17 cellular contexts compared by ENCODE assay signal in the genomic region with DNA sequence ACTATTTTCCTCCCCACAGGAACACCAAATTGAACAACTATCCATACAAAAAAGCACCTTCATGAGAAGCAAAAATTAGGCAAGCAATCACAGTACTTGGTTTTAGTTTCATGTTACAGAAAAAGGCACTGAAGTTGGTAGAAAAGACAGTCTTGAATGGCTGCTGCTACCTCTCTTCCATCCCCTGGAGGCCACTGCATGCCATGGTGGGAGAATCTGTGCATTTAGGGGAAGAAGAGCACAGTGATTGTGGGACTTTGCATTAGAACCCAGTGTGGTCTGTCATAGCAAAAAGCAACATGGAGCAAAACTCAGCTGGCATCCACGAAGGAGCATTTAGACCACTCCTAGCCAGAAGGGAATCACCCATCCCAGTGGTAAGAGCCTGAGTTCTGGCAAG.
A peak's percentile ranks its signal among the peaks of the same experiment; 100 is the strongest.
DNase-seq lines count a peak whose midpoint lies in the region; ATAC-seq, FAIRE-seq and TF ChIP-seq lines count a peak whose summit lies in the region.
"Had no signal": no experiment of that assay in that cellular context is flagged by ENCODE, and none has a peak within 500 bp of the region (broad histone marks: within the 10 kb centered on the region; RNA-seq: fewer than 3 reads in every experiment).

No MANE protein-coding gene starts in this region.

- H2BK5ac ChIP-seq in trophoblast cell (ENCODE audit: low read depth, low read length, poor library complexity): no peak overlapping the region

- no peak overlapping the region for H4K91ac ChIP-seq in trophoblast cell (ENCODE audit: low read depth, low read length)

- H3K79me2 ChIP-seq in GM12878 (ENCODE audit: control insufficient read depth, insufficient read depth, low read length) (no peaks in the 10 kb centered on the region), trophoblast cell (ENCODE audit: control insufficient read depth, insufficient read depth, low read length, poor library complexity) (no peaks in the 10 kb centered on the region)

- no peaks in the 10 kb centered on the region for H3K9me3 ChIP-seq in GM12878 (replicated peaks; ENCODE audit: control insufficient read depth, insufficient read depth, low read length)
- H3K9me3 ChIP-seq in endodermal cell (ENCODE audit: control insufficient read depth, low read length): peaks cover 5% of the 10 kb centered on the region
- H3K9me3 ChIP-seq in trophoblast cell (ENCODE audit: insufficient read depth, low read depth, low read length): no peaks in the 10 kb centered on the region
- H3K9me3 ChIP-seq: HAP-1 had no signal

- no peaks in the 10 kb centered on the region for H3K4me1 ChIP-seq in GM12878 (ENCODE audit: control insufficient read depth, insufficient read depth, low read length)
- H3K4me1 ChIP-seq in endodermal cell (ENCODE audit: control insufficient read depth, insufficient read depth, low read length): no peaks in the 10 kb centered on the region
- H3K4me1 ChIP-seq in trophoblast cell (ENCODE audit: control insufficient read depth in 1 of 2, insufficient read depth in 2 of 2, low read length in 2 of 2): no peaks in the 10 kb centered on the region
- H3K4me1 ChIP-seq: HAP-1 had no signal

- no peak overlapping the region for H2BK120ac ChIP-seq in trophoblast cell (ENCODE audit: insufficient read depth, low read length, poor library complexity)

- H3K36me3 ChIP-seq in GM12878 (ENCODE audit: control insufficient read depth in 2 of 2, insufficient read depth in 2 of 2, low read length in 1 of 2) (no peaks in the 10 kb centered on the region), endodermal cell (ENCODE audit: control insufficient read depth, insufficient read depth, low read length) (no peaks in the 10 kb centered on the region), trophoblast cell (ENCODE audit: control insufficient read depth in 1 of 2, insufficient read depth in 2 of 2, low read length in 2 of 2) (no peaks in the 10 kb centered on the region)
- H3K36me3 ChIP-seq: HAP-1 had no signal

- H3K4me1 Mint-ChIP-seq in endodermal cell (peaks cover 6% of the 10 kb centered on the region), endothelial cell (ENCODE audit: unreplicated experiment) (peaks cover 3% of the 10 kb centered on the region), glutamatergic neuron (ENCODE audit: low read depth, unreplicated experiment) (no peaks in the 10 kb centered on the region)
- H3K4me1 Mint-ChIP-seq: CD4-positive, alpha-beta memory T cell had no signal

- H3K36me3 Mint-ChIP-seq in endodermal cell (ENCODE audit: low read depth) (no peaks in the 10 kb centered on the region), endothelial cell (ENCODE audit: low read depth, unreplicated experiment) (no peaks in the 10 kb centered on the region), glutamatergic neuron (ENCODE audit: unreplicated experiment) (no peaks in the 10 kb centered on the region)
- H3K36me3 Mint-ChIP-seq: CD4-positive, alpha-beta memory T cell had no signal

- TF ChIP-seq RAD21 in GM12878 (IDR thresholded peaks at IDR 0.05; ENCODE audit: insufficient read depth, low read depth, low read length): no peak

- intact Hi-C loops in GM12878 (cut with micrococcal nuclease; ENCODE audit: unreplicated experiment): no loop called here

- H2BK12ac ChIP-seq in trophoblast cell (ENCODE audit: low read length): no peak overlapping the region

- no peak for DNase-seq in GM12878 (ENCODE audit: low read depth, low spot score)
- no peak for DNase-seq in endodermal cell
- DNase-seq in trophoblast cell: no peak
- no peak for DNase-seq in endothelial cell (ENCODE audit: low spot score)
- no peak for DNase-seq in NAMALWA (ENCODE audit: low spot score)
- DNase-seq in glutamatergic neuron: no peak
- DNase-seq: C1 segment of cervical spinal cord; Calu3; CD4-positive, alpha-beta memory T cell; COR-L47; DMS153; DND-41; HFFc6 had no signal

- H3K27ac Mint-ChIP-seq in endodermal cell (no peak overlapping the region), endothelial cell (ENCODE audit: unreplicated experiment) (no peak overlapping the region), glutamatergic neuron (ENCODE audit: unreplicated experiment) (no peak overlapping the region)
- H3K27ac Mint-ChIP-seq: CD4-positive, alpha-beta memory T cell; GM23338; HFFc6 had no signal

- no peak for TF ChIP-seq EP300 in GM12878 (IDR thresholded peaks at IDR 0.05; ENCODE audit: borderline replicate concordance in 1 of 2, control insufficient read depth in 1 of 2, low read depth in 2 of 2, low read length in 2 of 2)

- H3K27ac ChIP-seq in GM12878 (ENCODE audit: control insufficient read depth, insufficient read depth): no peak overlapping the region
- no peak overlapping the region for H3K27ac ChIP-seq in endodermal cell (ENCODE audit: low read depth, low read length)
- H3K27ac ChIP-seq in trophoblast cell (ENCODE audit: low read depth, low read length): no peak overlapping the region

- H3K27me3 ChIP-seq in GM12878 (replicated peaks in 1 of 2; ENCODE audit: control insufficient read depth in 2 of 2, insufficient read depth in 2 of 2, low read length in 1 of 2): no peaks in the 10 kb centered on the region
- no peaks in the 10 kb centered on the region for H3K27me3 ChIP-seq in endodermal cell (ENCODE audit: control insufficient read depth, insufficient read depth, low read length, poor library complexity, severe bottlenecking)
- no peaks in the 10 kb centered on the region for H3K27me3 ChIP-seq in trophoblast cell (ENCODE audit: insufficient read depth, low read length)

- TF ChIP-seq CTCF in GM12878 (IDR thresholded peaks at IDR 0.05 in 2 of 3, conservative IDR thresholded peaks at IDR 0.05 in 1 of 3; ENCODE audit: control insufficient read depth in 2 of 3, extremely low read depth in 1 of 3, insufficient read depth in 1 of 3, low read depth in 3 of 3, low read length in 3 of 3) (no peak), endodermal cell (conservative IDR thresholded peaks at IDR 0.05) (peak; percentile 57), endothelial cell (IDR thresholded peaks at IDR 0.05; ENCODE audit: unreplicated experiment) (no peak), glutamatergic neuron (IDR thresholded peaks at IDR 0.05; ENCODE audit: partially characterized antibody, unreplicated experiment) (no peak)

- peak; percentile 21; the same call in 2 of the 3 replicates for ATAC-seq in GM12878
- ATAC-seq: GM23338 had no signal

- H4K20me1 ChIP-seq in GM12878 (ENCODE audit: control insufficient read depth, insufficient read depth): no peaks in the 10 kb centered on the region

- no peak overlapping the region for H4K8ac ChIP-seq in trophoblast cell (ENCODE audit: low read depth, low read length)

- H3K79me1 ChIP-seq in trophoblast cell (ENCODE audit: low read length): no peaks in the 10 kb centered on the region

- no TSS peak for BruUV-seq in GM12878 (replicated peaks; lab: Mats Ljungman, UMichigan)

- no peak overlapping the region for H3K4ac ChIP-seq in trophoblast cell (ENCODE audit: low read depth, low read length)

- H3K18ac ChIP-seq in trophoblast cell (ENCODE audit: low read length): no peak overlapping the region

- POLR2A ChIA-PET in GM12878 (lab: Charles Lee): no interaction called here

- no peak for TF ChIP-seq POLR2A in GM12878 (IDR thresholded peaks at IDR 0.05; ENCODE audit: low read depth, low read length)

- H3K4me2 ChIP-seq in GM12878 (ENCODE audit: control insufficient read depth, insufficient read depth) (no peak overlapping the region), trophoblast cell (ENCODE audit: low read length) (no peak overlapping the region)
- H3K4me2 ChIP-seq: GM23338 had no signal

- H3K23ac ChIP-seq in trophoblast cell (ENCODE audit: low read length): no peak overlapping the region

- 0% methylated on average over 1 of the region's 1 CpG for WGBS in GM12878 (ENCODE audit: insufficient coverage, insufficient replicate concordance, low lambda C conversion rate, missing lambda C conversion rate)
- WGBS in endodermal cell (ENCODE audit: insufficient coverage in 1 of 2, insufficient read length in 1 of 2), 2 experiments: 86 to 96% methylated on average over 1 of the region's 1 CpG
- no CpG with 5 or more reads among the region's 1 CpG for WGBS in trophoblast cell (ENCODE audit: extremely low coverage, insufficient coverage, insufficient read length)

- H3K9me3 Mint-ChIP-seq in endodermal cell: peaks cover 7% of the 10 kb centered on the region
- H3K9me3 Mint-ChIP-seq in endothelial cell (ENCODE audit: unreplicated experiment): no peaks in the 10 kb centered on the region
- no peaks in the 10 kb centered on the region for H3K9me3 Mint-ChIP-seq in glutamatergic neuron (ENCODE audit: unreplicated experiment)
- H3K9me3 Mint-ChIP-seq: GM23338 had no signal

- in situ Hi-C loops in GM12878 (cut with MboI): no loop called here

- CTCF ChIA-PET in GM12878 (lab: Yijun Ruan, JAX): interaction anchor here (1.6 kb wide), 1 partner anchor 16 kb away, joined by 6 read pairs; no protein-coding TSS in a partner anchor

- H2AFZ ChIP-seq in GM12878 (ENCODE audit: control insufficient read depth, low read depth, low read length): no peak overlapping the region
- H2AFZ ChIP-seq in trophoblast cell (ENCODE audit: insufficient read depth, low read length, poor library complexity): no peak overlapping the region
- H2AFZ ChIP-seq: GM23338 had no signal

- H4K12ac ChIP-seq in trophoblast cell (ENCODE audit: low read depth, low read length): no peak overlapping the region

- FAIRE-seq in GM12878 (lab: Jason Lieb, UNC): no peak
- FAIRE-seq: G401.6, H54 had no signal

- H3K9ac ChIP-seq in GM12878 (ENCODE audit: control insufficient read depth, insufficient read depth, low read length) (no peak overlapping the region), endodermal cell (ENCODE audit: extremely low read depth, low read length, poor library complexity, severe bottlenecking) (no peak overlapping the region), trophoblast cell (ENCODE audit: low read length) (peak overlapping the region; percentile 14)

- H3K14ac ChIP-seq in trophoblast cell (ENCODE audit: low read length): no peak overlapping the region

- SMC1A ChIA-PET in GM12878 (lab: Charles Lee; ENCODE audit: uncharacterized antibody, unreplicated experiment): interaction anchor here (0.6 to 2.1 kb wide), 2 partner anchors 11 to 15 kb away, joined by 5 read pairs; no protein-coding TSS in a partner anchor

- H3K4me3 ChIP-seq in GM12878 (no peak overlapping the region), endodermal cell (ENCODE audit: low read length) (no peak overlapping the region), trophoblast cell (ENCODE audit: low read depth, low read length) (no peak overlapping the region)
- H3K4me3 ChIP-seq: GM23338, HAP-1 had no signal

- H3K27me3 Mint-ChIP-seq in endodermal cell (ENCODE audit: insufficient read depth): no peaks in the 10 kb centered on the region
- no peaks in the 10 kb centered on the region for H3K27me3 Mint-ChIP-seq in endothelial cell (ENCODE audit: unreplicated experiment)
- no peaks in the 10 kb centered on the region for H3K27me3 Mint-ChIP-seq in glutamatergic neuron (ENCODE audit: unreplicated experiment)
- H3K27me3 Mint-ChIP-seq: CD4-positive, alpha-beta memory T cell had no signal

- H3K4me3 Mint-ChIP-seq in endodermal cell: no peak overlapping the region
- no peak overlapping the region for H3K4me3 Mint-ChIP-seq in endothelial cell (ENCODE audit: unreplicated experiment)
- no peak overlapping the region for H3K4me3 Mint-ChIP-seq in glutamatergic neuron (ENCODE audit: unreplicated experiment)
- H3K4me3 Mint-ChIP-seq: CD4-positive, alpha-beta memory T cell; GM23338; HFFc6 had no signal

- no peak overlapping the region for H2AK5ac ChIP-seq in trophoblast cell (ENCODE audit: low read length)

- RAD21 ChIA-PET in GM12878 (lab: Charles Lee; ENCODE audit: unreplicated experiment): no interaction called here
